In genomic region chrX:56530011-56530410, GRCh38 we compare ENCODE assay signal across 29 cellular contexts.
"Had no signal": no experiment of that assay in that cellular context is flagged by ENCODE, and none has a peak within 500 bp of the region (broad histone marks: within the 10 kb centered on the region; RNA-seq: fewer than 3 reads in every experiment).

No MANE protein-coding gene starts in this region.

- ATAC-seq: stimulated activated effector memory CD8-positive, alpha-beta T cell treated with anti-CD3 and anti-CD28 coated beads, Interleukin-12 subunit alpha, Interleukin-12 subunit beta, amount 100 ng/mL, for 72 hours; stimulated activated memory B cell treated with anti-CD40 and anti-IgM and Interleukin-4, amounts not matched to agents 10 μg/mL and 1 μg/mL and 100 μg/mL, for 72 hours; stimulated activated naive B cell treated with anti-CD40 and anti-IgM and Interleukin-4, amounts not matched to agents 10 μg/mL and 1 μg/mL and 100 μg/mL, for 72 hours; stimulated activated naive CD8-positive, alpha-beta T cell treated with anti-CD3 and anti-CD28 coated beads, Interleukin-15, amount 100 ng/mL, for 72 hours; stimulated activated naive CD8-positive, alpha-beta T cell treated with anti-CD3 and anti-CD28 coated beads, Interleukin-15, Interleukin-2, amounts not matched to agents 100 U/mL and 50 U/mL, for 24 hours; upper lobe of right lung had no signal

- DNase-seq: stimulated activated CD4-positive, alpha-beta T cell treated with anti-CD3 and anti-CD28 coated beads, Interleukin-2, amount 100 ng/mL, for 48 hours; stimulated activated CD4-positive, alpha-beta T cell treated with anti-CD3 and anti-CD28 coated beads, Interleukin-4, amount 100 ng/mL, for 1 hour; stimulated activated CD4-positive, alpha-beta T cell treated with anti-CD3 and anti-CD28 coated beads, Interleukin-4, amount 100 ng/mL, for 24 hours; stimulated activated CD4-positive, alpha-beta T cell treated with anti-CD3 and anti-CD28 coated beads, Interleukin-4, amount 100 ng/mL, for 4 hours; stimulated activated CD8-positive, alpha-beta memory T cell treated with anti-CD3 and anti-CD28 coated beads, Interleukin-4, amount 100 ng/mL, for 48 hours; stimulated activated naive B cell treated with anti-CD40 and anti-IgM and Interleukin-4, amounts not matched to agents 10 μg/mL and 1 μg/mL and 100 μg/mL, for 72 hours; stimulated activated naive CD4-positive, alpha-beta T cell; stimulated activated naive CD4-positive, alpha-beta T cell treated with Interleukin-2 at 50 U/mL for 16 hours; stimulated activated naive CD8-positive, alpha-beta T cell treated with anti-CD3 and anti-CD28 coated beads, Interleukin-15, amount 100 ng/mL, for 72 hours; stimulated activated naive CD8-positive, alpha-beta T cell treated with anti-CD3 and anti-CD28 coated beads, Interleukin-15, Interleukin-2, amounts not matched to agents 100 U/mL and 50 U/mL, for 24 hours; stomach; substantia nigra; testis; thyroid gland; tibial artery; transverse colon; trophoblast cell; upper lobe of left lung; upper lobe of right lung; uterus had no signal

- H3K9me3 ChIP-seq: suprapubic skin, testis, thoracic aorta, thyroid gland, tibial artery, tibial nerve, transverse colon, upper lobe of left lung, upper lobe of right lung, uterus, vagina had no signal

- H3K36me3 Mint-ChIP-seq: stimulated activated effector memory CD8-positive, alpha-beta T cell treated with anti-CD3 and anti-CD28 coated beads, Interleukin-12 subunit alpha, Interleukin-12 subunit beta, amount 100 ng/mL, for 72 hours; stimulated activated memory B cell treated with anti-CD40 and anti-IgM and Interleukin-4, amounts not matched to agents 10 μg/mL and 1 μg/mL and 100 μg/mL, for 72 hours; stimulated activated naive B cell treated with anti-CD40 and anti-IgM and Interleukin-4, amounts not matched to agents 10 μg/mL and 1 μg/mL and 100 μg/mL, for 72 hours; type B pancreatic cell had no signal

- H3K4me1 ChIP-seq: stomach, suprapubic skin, testis, thyroid gland, tibial artery, tibial nerve, transverse colon, upper lobe of left lung, upper lobe of right lung, uterus, vagina had no signal

- H3K27ac ChIP-seq: stomach, suprapubic skin, testis, thoracic aorta, thyroid gland, tibial artery, tibial nerve, transverse colon, upper lobe of left lung, upper lobe of right lung, uterus, vagina had no signal

- H3K4me3 ChIP-seq: stomach, suprapubic skin, testis, thoracic aorta, thyroid gland, tibial artery, tibial nerve, transverse colon, upper lobe of left lung, upper lobe of right lung, uterus, vagina had no signal

- H3K27ac Mint-ChIP-seq: stimulated activated effector memory CD8-positive, alpha-beta T cell treated with anti-CD3 and anti-CD28 coated beads, Interleukin-12 subunit alpha, Interleukin-12 subunit beta, amount 100 ng/mL, for 72 hours; stimulated activated memory B cell treated with anti-CD40 and anti-IgM and Interleukin-4, amounts not matched to agents 10 μg/mL and 1 μg/mL and 100 μg/mL, for 72 hours; stimulated activated naive B cell treated with anti-CD40 and anti-IgM and Interleukin-4, amounts not matched to agents 10 μg/mL and 1 μg/mL and 100 μg/mL, for 72 hours; stimulated activated naive CD8-positive, alpha-beta T cell treated with anti-CD3 and anti-CD28 coated beads, Interleukin-15, amount 100 ng/mL, for 72 hours; stimulated activated naive CD8-positive, alpha-beta T cell treated with anti-CD3 and anti-CD28 coated beads, Interleukin-15, Interleukin-2, amounts not matched to agents 100 ng/mL and 50 ng/mL, for 24 hours; type B pancreatic cell had no signal

- H3K9me3 Mint-ChIP-seq: stimulated activated effector memory CD8-positive, alpha-beta T cell treated with anti-CD3 and anti-CD28 coated beads, Interleukin-12 subunit alpha, Interleukin-12 subunit beta, amount 100 ng/mL, for 72 hours; stimulated activated naive CD8-positive, alpha-beta T cell treated with anti-CD3 and anti-CD28 coated beads, Interleukin-15, amount 100 ng/mL, for 72 hours; type B pancreatic cell had no signal

- H3K27me3 Mint-ChIP-seq: stimulated activated memory B cell treated with anti-CD40 and anti-IgM and Interleukin-4, amounts not matched to agents 10 μg/mL and 1 μg/mL and 100 μg/mL, for 72 hours; stimulated activated naive CD8-positive, alpha-beta T cell treated with anti-CD3 and anti-CD28 coated beads, Interleukin-15, amount 100 ng/mL, for 72 hours; stimulated activated naive CD8-positive, alpha-beta T cell treated with anti-CD3 and anti-CD28 coated beads, Interleukin-15, Interleukin-2, amounts not matched to agents 100 ng/mL and 50 ng/mL, for 24 hours; type B pancreatic cell had no signal

- FAIRE-seq: urothelium cell line had no signal

- H3K4me1 Mint-ChIP-seq: stimulated activated effector memory CD8-positive, alpha-beta T cell treated with anti-CD3 and anti-CD28 coated beads, Interleukin-12 subunit alpha, Interleukin-12 subunit beta, amount 100 ng/mL, for 72 hours; stimulated activated memory B cell treated with anti-CD40 and anti-IgM and Interleukin-4, amounts not matched to agents 10 μg/mL and 1 μg/mL and 100 μg/mL, for 72 hours; stimulated activated naive B cell treated with anti-CD40 and anti-IgM and Interleukin-4, amounts not matched to agents 10 μg/mL and 1 μg/mL and 100 μg/mL, for 72 hours; stimulated activated naive CD8-positive, alpha-beta T cell treated with anti-CD3 and anti-CD28 coated beads, Interleukin-15, amount 100 ng/mL, for 72 hours had no signal

- H3K36me3 ChIP-seq: stomach, suprapubic skin, thoracic aorta, thyroid gland, tibial artery, tibial nerve, transverse colon, upper lobe of left lung, upper lobe of right lung, uterus, vagina had no signal

- H3K4me3 Mint-ChIP-seq: stimulated activated effector memory CD8-positive, alpha-beta T cell treated with anti-CD3 and anti-CD28 coated beads, Interleukin-12 subunit alpha, Interleukin-12 subunit beta, amount 100 ng/mL, for 72 hours; stimulated activated memory B cell treated with anti-CD40 and anti-IgM and Interleukin-4, amounts not matched to agents 10 μg/mL and 1 μg/mL and 100 μg/mL, for 72 hours; stimulated activated naive B cell treated with anti-CD40 and anti-IgM and Interleukin-4, amounts not matched to agents 10 μg/mL and 1 μg/mL and 100 μg/mL, for 72 hours; stimulated activated naive CD8-positive, alpha-beta T cell treated with anti-CD3 and anti-CD28 coated beads, Interleukin-15, amount 100 ng/mL, for 72 hours; stimulated activated naive CD8-positive, alpha-beta T cell treated with anti-CD3 and anti-CD28 coated beads, Interleukin-15, Interleukin-2, amounts not matched to agents 100 ng/mL and 50 ng/mL, for 24 hours; type B pancreatic cell had no signal

- H3K27me3 ChIP-seq: suprapubic skin, testis, thyroid gland, tibial artery, transverse colon, upper lobe of left lung, upper lobe of right lung, vagina had no signal
